ENCODE assay signal across 25 cellular contexts in the genomic region with DNA sequence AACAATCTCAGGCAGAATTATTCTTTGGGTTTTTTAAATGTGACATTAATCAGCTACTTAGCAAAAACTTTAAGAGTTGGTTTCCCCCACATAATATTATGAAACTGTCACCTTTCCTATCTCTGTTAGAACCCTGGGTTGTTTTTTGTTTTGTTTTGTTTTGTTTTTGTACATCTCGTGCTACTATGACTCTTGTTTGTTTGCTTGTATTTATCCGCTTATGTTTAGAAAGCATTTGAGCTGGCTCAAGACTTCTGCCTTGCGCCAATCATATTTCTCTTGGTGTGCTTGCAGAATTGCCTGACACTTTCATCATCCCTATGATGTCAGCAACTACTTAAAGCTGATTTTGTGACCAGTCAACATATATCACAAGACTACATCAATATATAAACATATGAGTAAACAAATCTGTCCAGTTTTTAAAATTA.
DNase-seq lines count a peak whose midpoint lies in the region; ATAC-seq and TF ChIP-seq lines count a peak whose summit lies in the region.
"Had no signal": no experiment of that assay in that cellular context is flagged by ENCODE, and none has a peak within 500 bp of the region (broad histone marks: within the 10 kb centered on the region; RNA-seq: fewer than 3 reads in every experiment).

No MANE protein-coding gene starts in this region.

- no peaks in the 10 kb centered on the region for H3K27me3 ChIP-seq in upper lobe of right lung
- H3K27me3 ChIP-seq: tibial nerve had no signal

- H3K36me3 ChIP-seq in upper lobe of right lung, result no peaks in the 10 kb centered on the region
- H3K36me3 ChIP-seq: tibial nerve had no signal

- in situ Hi-C loops in ACHN (cut with HindIII; ENCODE audit: low pct_ligation_motif_present, low pct_unique_long_range_greater_than_20kb, low sequenced_read_pairs), result no loop called here
- in situ Hi-C loops in astrocyte of the spinal cord (cut with HindIII; ENCODE audit: low sequenced_read_pairs), result no loop called here

- no peaks in the 10 kb centered on the region for H3K4me1 ChIP-seq in upper lobe of right lung

- H3K4me3 ChIP-seq in astrocyte of the spinal cord (ENCODE audit: low read depth, low read length), result no peak overlapping the region
- no peak overlapping the region for H3K4me3 ChIP-seq in upper lobe of right lung
- H3K4me3 ChIP-seq: skin epidermis, tibial nerve had no signal

- H3K27ac ChIP-seq in upper lobe of right lung, result no peak overlapping the region
- H3K27ac ChIP-seq: parathyroid adenoma, skin epidermis, tibial nerve had no signal

- DNase-seq in ACHN (peak; percentile 28), MV-4-11 (lab: John Stamatoyannopoulos, UW) (peak; percentile 14), astrocyte of the spinal cord (ENCODE audit: low read depth, low spot score) (peak; percentile 39), fibroblast of the conjunctiva (ENCODE audit: low read depth) (peak; percentile 67), upper lobe of right lung (no peak), NCI-H345 (lab: John Stamatoyannopoulos, UW) (no peak), NAMALWA (ENCODE audit: low spot score) (no peak)
- DNase-seq: activated CD4-positive, alpha-beta T cell treated with anti-CD3 and anti-CD28 coated beads for 4 hours; activated CD8-positive, alpha-beta memory T cell treated with anti-CD3 and anti-CD28 coated beads, Interleukin-2, amount 10 ng/mL, durations not matched to agents 7 days and 5 days; activated naive CD8-positive, alpha-beta T cell treated with anti-CD3 and anti-CD28 coated beads for 36 hours; CD4-positive, alpha-beta memory T cell; H9; Karpas-422; naive thymus-derived CD4-positive, alpha-beta T cell; NCI-H1105; NCI-H2081; NCI-H524; stimulated activated CD4-positive, alpha-beta T cell treated with anti-CD3 and anti-CD28 coated beads, Interleukin-2, amount 100 ng/mL, for 48 hours; stimulated activated naive CD8-positive, alpha-beta T cell treated with anti-CD3 and anti-CD28 coated beads, Interleukin-15, amount 100 ng/mL, for 72 hours; T-cell had no signal

- ATAC-seq in upper lobe of right lung (no peak), GM21825 (IDR thresholded peaks at IDR 0.05; ENCODE audit: unreplicated experiment) (no peak)
- ATAC-seq: activated CD8-positive, alpha-beta memory T cell treated with anti-CD3 and anti-CD28 coated beads, Interleukin-2, amount 10 ng/mL, durations not matched to agents 7 days and 5 days; naive thymus-derived CD4-positive, alpha-beta T cell; Right ventricle myocardium inferior; stimulated activated naive CD8-positive, alpha-beta T cell treated with anti-CD3 and anti-CD28 coated beads, Interleukin-15, amount 100 ng/mL, for 72 hours; T-cell had no signal

- no peaks in the 10 kb centered on the region for H3K9me3 ChIP-seq in upper lobe of right lung
- H3K9me3 ChIP-seq: tibial nerve had no signal

- TF ChIP-seq CTCF in astrocyte of the spinal cord (IDR thresholded peaks at IDR 0.05; ENCODE audit: low read depth, low read length), result no peak
- no peak for TF ChIP-seq CTCF in upper lobe of right lung (IDR thresholded peaks at IDR 0.05)

- intact Hi-C loops in upper lobe of right lung (cut with DNase I), result no loop called here

Comparison
In these comparisons a context has a peak if more than half of its experiments do, and no peak if none do; other contexts are left out.
1. DNase-seq: peak in ACHN (single experiment), MV-4-11 (single experiment), astrocyte of the spinal cord (single experiment) and fibroblast of the conjunctiva (single experiment); none in upper lobe of right lung (single experiment), NCI-H345 (single experiment) and NAMALWA (single experiment).